16 cellular contexts compared by ENCODE assay signal in the genomic region with DNA sequence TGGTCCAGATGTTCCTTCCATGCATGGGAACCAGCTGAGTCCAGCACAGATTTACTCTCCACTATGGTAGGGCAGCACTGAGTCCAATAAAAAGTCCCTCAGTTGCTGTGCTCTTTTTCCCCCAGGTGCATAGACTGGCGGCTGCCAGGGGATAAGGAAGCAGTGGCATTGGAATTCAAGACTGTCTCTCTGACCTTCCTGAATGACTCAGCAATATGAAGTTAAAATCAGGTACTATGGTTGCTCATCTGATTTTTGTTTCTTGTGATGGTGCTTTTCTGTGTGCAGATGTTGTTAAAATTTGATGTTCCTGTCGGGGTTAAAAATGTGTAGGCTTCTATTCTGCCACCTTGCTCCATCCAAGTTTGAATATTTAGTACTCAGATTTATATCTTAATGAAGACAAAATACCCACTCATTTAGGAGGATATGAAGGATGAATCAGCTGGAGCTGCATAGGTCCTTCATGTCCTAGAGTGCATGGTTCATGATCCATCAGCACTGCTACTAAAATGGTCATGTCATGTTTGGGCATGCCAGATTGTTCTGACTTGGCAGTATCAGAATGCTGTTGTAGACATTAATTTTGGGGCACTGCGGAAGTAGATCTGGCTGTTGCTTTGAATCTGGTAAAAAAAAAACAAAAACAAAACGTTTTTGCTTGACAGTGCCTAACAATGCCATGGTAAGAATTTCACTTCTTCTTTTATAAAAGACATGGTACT.
DNase-seq lines count a peak whose midpoint lies in the region; ATAC-seq and TF ChIP-seq lines count a peak whose summit lies in the region.
"Had no signal": no experiment of that assay in that cellular context is flagged by ENCODE, and none has a peak within 500 bp of the region (broad histone marks: within the 10 kb centered on the region; RNA-seq: fewer than 3 reads in every experiment).

No MANE protein-coding gene starts in this region.

- no TSS peak for BruUV-seq in mammary epithelial cell (replicated peaks; lab: Mats Ljungman, UMichigan)

- no peak overlapping the region for H3T11ph ChIP-seq in H9 (ENCODE audit: low read length)

- no peak overlapping the region for H2BK15ac ChIP-seq in neuronal stem cell (ENCODE audit: low read length)
- H2BK15ac ChIP-seq in H9 (ENCODE audit: low read depth, low read length): no peak overlapping the region

- DNase-seq in GM12865 (ENCODE audit: low read depth) (peak; percentile 2), mammary epithelial cell (peak; percentile 82), neuronal stem cell (ENCODE audit: low spot score) (no peak), H9 (no peak), NCI-H2196 treated with DMSO at 0.1 percent for 48 hours (lab: John Stamatoyannopoulos, UW; ENCODE audit: unreplicated experiment) (no peak)
- no peak for DNase-seq in activated CD4-positive, alpha-beta T cell treated with anti-CD3 and anti-CD28 coated beads, Interleukin-2, amount 50 U/mL, for 48 hours
- DNase-seq: CD8-positive, alpha-beta T cell; NCI-H1436 treated with DMSO at 0.1 percent for 48 hours; NCI-H2081; NCI-H69; Peyer's patch; SIG-M5; T-helper 2 cell had no signal

- H4K20me1 ChIP-seq in mammary epithelial cell (ENCODE audit: insufficient read depth, low read length): no peaks in the 10 kb centered on the region
- H4K20me1 ChIP-seq in H9 (ENCODE audit: control insufficient read depth, insufficient read depth, insufficient read length): no peaks in the 10 kb centered on the region

- H3K79me1 ChIP-seq in neuronal stem cell (ENCODE audit: low read depth, low read length) (no peaks in the 10 kb centered on the region), H9 (ENCODE audit: insufficient read depth, low read depth, low read length, poor library complexity, severe bottlenecking) (no peaks in the 10 kb centered on the region)

- no peaks in the 10 kb centered on the region for H3K27me3 Mint-ChIP-seq in H9 (ENCODE audit: low read depth)
- H3K27me3 Mint-ChIP-seq: IgD-negative memory B cell had no signal

- H3K9me3 ChIP-seq in mammary epithelial cell (replicated peaks; ENCODE audit: insufficient read depth, low read length) (no peaks in the 10 kb centered on the region), neuronal stem cell (replicated peaks in 1 of 2; ENCODE audit: control insufficient read depth in 2 of 2, insufficient read depth in 1 of 2, low read depth in 1 of 2, low read length in 2 of 2) (no peaks in the 10 kb centered on the region), H9 (ENCODE audit: control insufficient read depth, low read depth, low read length) (no peaks in the 10 kb centered on the region)
- H3K9me3 ChIP-seq: Peyer's patch had no signal

- H4K91ac ChIP-seq in neuronal stem cell (ENCODE audit: low read depth, low read length, poor library complexity) (no peak overlapping the region), H9 (ENCODE audit: insufficient read length, low read depth, low read length) (no peak overlapping the region)

- H3K4me2 ChIP-seq in mammary epithelial cell (ENCODE audit: insufficient read depth, low read depth, low read length) (peak overlapping the region; percentile 52), neuronal stem cell (ENCODE audit: insufficient read depth, low read length, poor library complexity, severe bottlenecking) (no peak overlapping the region), H9 (ENCODE audit: insufficient read depth, insufficient read length, low read length) (no peak overlapping the region)

- H3K9me3 Mint-ChIP-seq in H9: no peaks in the 10 kb centered on the region
- H3K9me3 Mint-ChIP-seq: CD8-positive, alpha-beta T cell had no signal

- H3K4me3 Mint-ChIP-seq in H9: no peak overlapping the region
- H3K4me3 Mint-ChIP-seq: CD8-positive, alpha-beta T cell; IgD-negative memory B cell had no signal

- H3K79me2 ChIP-seq in mammary epithelial cell (ENCODE audit: insufficient read depth, low read length) (no peaks in the 10 kb centered on the region), H9 (ENCODE audit: insufficient read depth, low read length) (no peaks in the 10 kb centered on the region)

- H3K23me2 ChIP-seq in H9 (ENCODE audit: insufficient read length, low read depth, low read length, poor library complexity, severe bottlenecking): no peaks in the 10 kb centered on the region

- peaks cover 21% of the 10 kb centered on the region for H3K4me1 ChIP-seq in mammary epithelial cell (ENCODE audit: insufficient read depth, low read length)
- H3K4me1 ChIP-seq in neuronal stem cell (ENCODE audit: control insufficient read depth in 2 of 2, insufficient read depth in 1 of 2, low read depth in 1 of 2, low read length in 2 of 2): no peaks in the 10 kb centered on the region
- no peaks in the 10 kb centered on the region for H3K4me1 ChIP-seq in H9 (ENCODE audit: insufficient read depth, low read length)
- H3K4me1 ChIP-seq: Peyer's patch had no signal

- TF ChIP-seq CTCF in GM12865 (IDR thresholded peaks at IDR 0.05; ENCODE audit: insufficient read depth, low read depth, low read length, missing control alignments) (no peak), mammary epithelial cell (conservative IDR thresholded peaks at IDR 0.05 in 1 of 2, IDR thresholded peaks at IDR 0.05 in 1 of 2; ENCODE audit: extremely low read depth in 1 of 2, insufficient read depth in 1 of 2, low read depth in 1 of 2, low read length in 2 of 2) (no peak), H9 (conservative IDR thresholded peaks at IDR 0.05) (no peak)

- no peak overlapping the region for H2BK5ac ChIP-seq in neuronal stem cell (ENCODE audit: low read length)
- H2BK5ac ChIP-seq in H9 (ENCODE audit: insufficient read length, low read length): no peak overlapping the region

- H3K14ac ChIP-seq in neuronal stem cell (ENCODE audit: low read length): no peak overlapping the region
- H3K14ac ChIP-seq in H9 (ENCODE audit: insufficient read depth, low read length): no peak overlapping the region

- H3K27ac Mint-ChIP-seq in H9: no peak overlapping the region
- H3K27ac Mint-ChIP-seq: CD8-positive, alpha-beta T cell had no signal

- dilution Hi-C loops in mammary epithelial cell (cut with HindIII; ENCODE audit: low sequenced_read_pairs): no loop called here

- intact Hi-C loops in mammary epithelial cell (cut with micrococcal nuclease): no loop called here

- peak overlapping the region; percentile 4 for H3K18ac ChIP-seq in neuronal stem cell (ENCODE audit: low read length)
- H3K18ac ChIP-seq in H9 (ENCODE audit: insufficient read length, low read depth, low read length): no peak overlapping the region

- H3K23ac ChIP-seq in neuronal stem cell (ENCODE audit: low read depth, low read length, poor library complexity) (no peak overlapping the region), H9 (ENCODE audit: insufficient read length, low read depth, low read length) (no peak overlapping the region)

- no peak overlapping the region for H3K9ac ChIP-seq in mammary epithelial cell (ENCODE audit: insufficient read depth, low read length)
- no peak overlapping the region for H3K9ac ChIP-seq in neuronal stem cell (ENCODE audit: low read depth, low read length, poor library complexity)
- no peak overlapping the region for H3K9ac ChIP-seq in H9 (ENCODE audit: extremely low read depth, insufficient read length, low read length)

- no peak overlapping the region for H2BK20ac ChIP-seq in H9 (ENCODE audit: low read depth, low read length, poor library complexity, severe bottlenecking)

- H3K36me3 ChIP-seq in mammary epithelial cell (ENCODE audit: insufficient read depth, low read length) (no peaks in the 10 kb centered on the region), neuronal stem cell (replicated peaks in 1 of 2; ENCODE audit: control insufficient read depth in 2 of 2, insufficient read depth in 2 of 2, low read length in 2 of 2) (no peaks in the 10 kb centered on the region)
- H3K36me3 ChIP-seq: Peyer's patch had no signal

- H4K5ac ChIP-seq in H9 (ENCODE audit: insufficient read length, low read depth, low read length): no peak overlapping the region

- CTCF ChIA-PET in mammary epithelial cell (lab: Charles Lee; ENCODE audit: low non-redundant PET): no interaction called here

- H2BK120ac ChIP-seq in neuronal stem cell (ENCODE audit: low read depth, low read length): no peak overlapping the region
- H2BK120ac ChIP-seq in H9 (ENCODE audit: low read depth, low read length, poor library complexity, severe bottlenecking): no peak overlapping the region

- H3K4ac ChIP-seq in neuronal stem cell (ENCODE audit: low read length) (no peak overlapping the region), H9 (ENCODE audit: low read depth, low read length) (no peak overlapping the region)

- H2AK5ac ChIP-seq in neuronal stem cell (ENCODE audit: low read depth, low read length): no peak overlapping the region
- H2AK5ac ChIP-seq in H9 (ENCODE audit: insufficient read length, low read length): no peak overlapping the region

- H2BK12ac ChIP-seq in neuronal stem cell (ENCODE audit: low read length) (no peak overlapping the region), H9 (ENCODE audit: insufficient read length, low read depth, low read length) (no peak overlapping the region)

- in situ Hi-C loops in mammary epithelial cell (cut with MboI; ENCODE audit: low sequenced_read_pairs in 2 of 2): no loop called here

- H3K27ac ChIP-seq in mammary epithelial cell (ENCODE audit: insufficient read depth, low read depth, low read length) (peak overlapping the region; percentile 38), neuronal stem cell (replicated peaks; ENCODE audit: low read length) (no peak overlapping the region), H9 (ENCODE audit: insufficient read length, low read depth, low read length) (no peak overlapping the region)
- H3K27ac ChIP-seq: Peyer's patch had no signal

- ATAC-seq in HG02588 (IDR thresholded peaks at IDR 0.05; ENCODE audit: unreplicated experiment): peak; percentile 40
- ATAC-seq: CD8-positive, alpha-beta T cell; HCT116 had no signal

- WGBS in mammary epithelial cell (ENCODE audit: low coverage, missing lambda C conversion rate): 31% methylated on average over 4 of the region's 4 CpGs
- WGBS in neuronal stem cell (ENCODE audit: extremely low coverage in 2 of 2, insufficient read length in 2 of 2, insufficient replicate concordance in 1 of 2), 2 donors: no CpG with 5 or more reads among the region's 4 CpGs
- no CpG with 5 or more reads among the region's 4 CpGs for WGBS in H9 (ENCODE audit: extremely low coverage, insufficient read length, low lambda C conversion rate)

- H3K27me3 ChIP-seq in mammary epithelial cell (ENCODE audit: insufficient read depth, low read length) (no peaks in the 10 kb centered on the region), neuronal stem cell (ENCODE audit: control insufficient read depth in 3 of 3, insufficient read depth in 3 of 3, low read depth in 1 of 3, low read length in 3 of 3) (no peaks in the 10 kb centered on the region), H9 (ENCODE audit: insufficient read depth, low read length) (no peaks in the 10 kb centered on the region)
- H3K27me3 ChIP-seq: Peyer's patch had no signal

- H2AFZ ChIP-seq in mammary epithelial cell (ENCODE audit: low read depth, low read length) (peak overlapping the region; percentile 56), neuronal stem cell (ENCODE audit: low read length) (no peak overlapping the region), H9 (ENCODE audit: low read length) (no peak overlapping the region)

- no peak overlapping the region for H3K56ac ChIP-seq in H9 (ENCODE audit: insufficient read length, low read depth, low read length)

- H3K4me3 ChIP-seq in GM12865 (ENCODE audit: low read depth, low read length) (no peak overlapping the region), mammary epithelial cell (replicated peaks in 1 of 3; ENCODE audit: insufficient read depth in 1 of 3, low read depth in 2 of 3, low read length in 3 of 3) (no peak overlapping the region), neuronal stem cell (ENCODE audit: low read length in 2 of 2) (peak overlapping the region in 1 of 2 donors; percentile 3)
- H3K4me3 ChIP-seq: Peyer's patch had no signal

- no peaks in the 10 kb centered on the region for H3K36me3 Mint-ChIP-seq in H9 (ENCODE audit: insufficient read depth in 1 of 3, low read depth in 3 of 3)
- H3K36me3 Mint-ChIP-seq: CD8-positive, alpha-beta T cell; IgD-negative memory B cell had no signal

- no peak overlapping the region for H4K8ac ChIP-seq in neuronal stem cell (ENCODE audit: low read depth, low read length)
- no peak overlapping the region for H4K8ac ChIP-seq in H9 (replicated peaks; ENCODE audit: insufficient read length, low read depth, low read length)

- peaks cover 0 to 5% of the 10 kb centered on the region in 2 experiments; a peak in 2 of 4 replicates for H3K4me1 Mint-ChIP-seq in H9
- H3K4me1 Mint-ChIP-seq: IgD-negative memory B cell had no signal

Comparison
In these comparisons a context has a peak if more than half of its experiments do, and no peak if none do; other contexts are left out.
1. DNase-seq: peak in GM12865 (single experiment) and mammary epithelial cell (single experiment); none in neuronal stem cell (single experiment), H9 (single experiment), activated CD4-positive, alpha-beta T cell treated with anti-CD3 and anti-CD28 coated beads, Interleukin-2, amount 50 U/mL, for 48 hours (0 of 2) and NCI-H2196 treated with DMSO at 0.1 percent for 48 hours (single experiment).